8 cellular contexts compared by ENCODE assay signal in the genomic region with DNA sequence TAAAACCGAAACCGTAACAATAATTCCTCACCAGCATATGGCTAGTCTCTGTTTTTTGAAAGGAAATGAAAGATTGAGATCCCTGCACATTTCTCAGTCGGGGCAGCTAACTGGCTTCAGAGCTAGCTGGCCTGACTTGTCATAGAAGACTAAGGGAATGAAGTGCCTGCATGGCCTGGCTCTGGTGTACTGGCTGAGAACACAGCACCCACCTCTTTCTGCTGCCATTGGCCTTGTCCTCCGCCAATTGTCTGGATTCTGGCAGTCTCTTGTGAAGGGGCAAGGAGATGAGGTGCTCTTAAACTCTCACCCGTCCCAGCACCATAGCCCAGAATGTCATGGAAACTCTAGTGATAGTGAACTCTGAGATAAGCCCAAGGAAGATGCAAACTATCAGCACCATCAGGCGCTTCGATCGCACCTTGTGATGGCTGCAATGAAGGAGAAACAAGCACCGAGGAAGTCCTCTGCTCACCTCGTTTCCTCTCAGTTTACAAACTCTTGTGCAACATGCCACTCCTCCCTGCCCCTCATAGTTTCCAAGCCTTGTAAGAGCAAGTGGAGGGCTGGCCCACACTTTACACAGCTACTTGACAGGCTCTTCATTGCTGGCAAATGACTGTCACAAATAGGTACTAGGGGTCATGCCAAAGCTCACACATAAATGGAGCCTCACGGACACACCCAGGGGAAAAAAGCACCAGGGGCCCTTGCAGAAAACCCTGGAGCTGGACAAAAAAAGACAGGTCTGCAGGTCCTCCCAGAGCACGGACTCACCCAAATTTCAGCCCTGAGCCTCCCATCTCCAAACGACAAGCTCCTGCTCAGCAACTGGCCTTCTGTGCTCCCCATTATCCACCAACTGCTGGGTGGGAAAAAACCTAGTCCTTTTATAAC. TPM values are rescaled to one million over a fixed set of nuclear protein-coding genes. Genes with fewer than 3 reads are reported as not detected.
DNase-seq lines count a peak whose midpoint lies in the region; ATAC-seq and TF ChIP-seq lines count a peak whose summit lies in the region.

No MANE protein-coding gene starts in this region.

- peak overlapping the region; percentile 61 for H3K9ac ChIP-seq in trophoblast cell (ENCODE audit: low read length)

- peaks cover 5% of the 10 kb centered on the region for H3K79me1 ChIP-seq in trophoblast cell (ENCODE audit: low read length)

- peak overlapping the region; percentile 82 for H2AFZ ChIP-seq in trophoblast cell (ENCODE audit: insufficient read depth, low read length, poor library complexity)

- H2BK12ac ChIP-seq in trophoblast cell (ENCODE audit: low read length): no peak overlapping the region

- H4K8ac ChIP-seq in trophoblast cell (ENCODE audit: low read depth, low read length): peak overlapping the region; percentile 64

- H3K27me3 ChIP-seq in HL-60 (ENCODE audit: insufficient read depth, poor library complexity, severe bottlenecking) (no peaks in the 10 kb centered on the region), trophoblast cell (ENCODE audit: insufficient read depth, low read length) (no peaks in the 10 kb centered on the region)

- H3K23ac ChIP-seq in trophoblast cell (ENCODE audit: low read length): no peak overlapping the region

- no peak for TF ChIP-seq POLR2A in GM18505 (IDR thresholded peaks at IDR 0.05; ENCODE audit: borderline replicate concordance, extremely low read depth, insufficient read depth, insufficient read length)

- no peaks in the 10 kb centered on the region for H3K36me3 ChIP-seq in trophoblast cell (ENCODE audit: control insufficient read depth in 1 of 2, insufficient read depth in 2 of 2, low read length in 2 of 2)

- ATAC-seq in HG02884 (IDR thresholded peaks at IDR 0.05; ENCODE audit: unreplicated experiment) (no peak), GM18505 (IDR thresholded peaks at IDR 0.05; ENCODE audit: unreplicated experiment) (no peak)

- no peak overlapping the region for H4K12ac ChIP-seq in trophoblast cell (ENCODE audit: low read depth, low read length)

- H3K4me2 ChIP-seq in trophoblast cell (ENCODE audit: low read length): peak overlapping the region; percentile 67

- H3K14ac ChIP-seq in trophoblast cell (ENCODE audit: low read length): peak overlapping the region; percentile 65

- no peak overlapping the region for H3K4ac ChIP-seq in trophoblast cell (ENCODE audit: low read depth, low read length)

- H4K91ac ChIP-seq in trophoblast cell (ENCODE audit: low read depth, low read length): no peak overlapping the region

- H3K4me3 ChIP-seq in HL-60 (replicated peaks; ENCODE audit: insufficient read depth, low read length): peak overlapping the region; percentile 67
- H3K4me3 ChIP-seq in epithelial cell of esophagus (ENCODE audit: low read length): peak overlapping the region; percentile 90
- H3K4me3 ChIP-seq in trophoblast cell (ENCODE audit: low read depth, low read length): no peak overlapping the region

- no peak overlapping the region for H2BK5ac ChIP-seq in trophoblast cell (ENCODE audit: low read depth, low read length, poor library complexity)

- peaks cover 5% of the 10 kb centered on the region for H3K79me2 ChIP-seq in trophoblast cell (ENCODE audit: control insufficient read depth, insufficient read depth, low read length, poor library complexity)

- H3K18ac ChIP-seq in trophoblast cell (ENCODE audit: low read length): no peak overlapping the region

- no peaks in the 10 kb centered on the region for H3K9me3 ChIP-seq in trophoblast cell (ENCODE audit: insufficient read depth, low read depth, low read length)

- H2AK5ac ChIP-seq in trophoblast cell (ENCODE audit: low read length): no peak overlapping the region

- DNase-seq in HL-60 (ENCODE audit: low read depth in 1 of 2, low spot score in 1 of 2) (peak; percentile 71 to 83), epithelial cell of esophagus (ENCODE audit: low read depth) (peak; percentile 67), trophoblast cell (peak; percentile 93 to 96), AG08396 (ENCODE audit: low spot score) (no peak), hippocampal formation (lab: John Stamatoyannopoulos, UW) (no peak)
- DNase-seq in activated CD4-positive, alpha-beta T cell treated with anti-CD3 and anti-CD28 coated beads for 1 hour: peak; percentile 13

- peaks cover 7 to 10% of the 10 kb centered on the region in 2 experiments for H3K4me1 ChIP-seq in trophoblast cell (ENCODE audit: control insufficient read depth in 1 of 2, insufficient read depth in 2 of 2, low read length in 2 of 2)

- WGBS in trophoblast cell (ENCODE audit: extremely low coverage, insufficient coverage, insufficient read length): no CpG with 5 or more reads among the region's 13 CpGs

- H3K27ac ChIP-seq in HL-60 (replicated peaks) (peak overlapping the region; percentile 66), trophoblast cell (ENCODE audit: low read depth, low read length) (no peak overlapping the region)

- H2BK120ac ChIP-seq in trophoblast cell (ENCODE audit: insufficient read depth, low read length, poor library complexity): no peak overlapping the region

- TF ChIP-seq CTCF in HL-60 (IDR thresholded peaks at IDR 0.05; ENCODE audit: insufficient read depth, low read length) (no peak), epithelial cell of esophagus (IDR thresholded peaks at IDR 0.05; ENCODE audit: insufficient read depth, low read depth, low read length, missing control alignments) (no peak)

RNA-seq across cellular contexts. Expression of gene INPP5B, which starts 16.4 kb away (rescaled TPM):
- 9.0 TPM in 2 replicates for polyA plus RNA-seq in trophoblast cell (2013)

RNA-seq across cellular contexts. Expression of gene SF3A3, which starts 59.3 kb away (rescaled TPM):
- polyA plus RNA-seq in trophoblast cell (2013): 33.9 and 37.1 TPM in 2 replicates

Comparison
In these comparisons a context has a peak if more than half of its experiments do, and no peak if none do; other contexts are left out.
1. DNase-seq: peak in HL-60 (2 of 2), activated CD4-positive, alpha-beta T cell treated with anti-CD3 and anti-CD28 coated beads for 1 hour (single experiment), epithelial cell of esophagus (single experiment) and trophoblast cell (2 of 2); none in AG08396 (single experiment) and hippocampal formation (0 of 2).